In genomic region chr2:219215871-219216536, GRCh38 we compare ENCODE assay signal across 28 cellular contexts. TPM values are rescaled to one million over a fixed set of nuclear protein-coding genes. Genes with fewer than 3 reads are reported as not detected.
DNase-seq lines count a peak whose midpoint lies in the region; ATAC-seq and TF ChIP-seq lines count a peak whose summit lies in the region.
"Had no signal": no experiment of that assay in that cellular context is flagged by ENCODE, and none has a peak within 500 bp of the region (broad histone marks: within the 10 kb centered on the region; RNA-seq: fewer than 3 reads in every experiment).

No MANE protein-coding gene starts in this region.

- intact Hi-C loops in CD4-positive, alpha-beta T cell (cut with DNase I, micrococcal nuclease), result loop anchor here (2.0 to 5.0 kb wide), 2 partner anchors 13 to 36 kb away; partner anchors contain the start of genes TUBA4A (in 2 of the 2), TUBA4B (in 2 of the 2), ANKZF1 (in 1 of the 2) and ATG9A (in 1 of the 2)
- intact Hi-C loops in gastrocnemius medialis (cut with DNase I; ENCODE audit: low total_unique reads), result no loop called here
- intact Hi-C loops in mammary epithelial cell (cut with micrococcal nuclease), result no loop called here

- H3K4me3 ChIP-seq in iPS-15b (ENCODE audit: low read depth, low read length), result peak overlapping the region; percentile 13
- no peak overlapping the region for H3K4me3 ChIP-seq in gastrocnemius medialis
- no peak overlapping the region for H3K4me3 ChIP-seq in mammary epithelial cell (replicated peaks in 1 of 3; ENCODE audit: insufficient read depth in 1 of 3, low read depth in 2 of 3, low read length in 3 of 3)
- H3K4me3 ChIP-seq: dorsolateral prefrontal cortex, upper lobe of right lung had no signal

- TF ChIP-seq POLR2A in gastrocnemius medialis (IDR thresholded peaks at IDR 0.05), result no peak

- H3K79me2 ChIP-seq in mammary epithelial cell (ENCODE audit: insufficient read depth, low read length), result no peaks in the 10 kb centered on the region

- H3K27me3 ChIP-seq in CD4-positive, alpha-beta T cell (ENCODE audit: control insufficient read depth, insufficient read depth, low read length), result no peaks in the 10 kb centered on the region
- H3K27me3 ChIP-seq in iPS-15b (ENCODE audit: control insufficient read depth, insufficient read depth, low read length), result no peaks in the 10 kb centered on the region
- H3K27me3 ChIP-seq in gastrocnemius medialis, result no peaks in the 10 kb centered on the region
- no peaks in the 10 kb centered on the region for H3K27me3 ChIP-seq in mammary epithelial cell (ENCODE audit: insufficient read depth, low read length)
- H3K27me3 ChIP-seq: dorsolateral prefrontal cortex, foreskin keratinocyte, upper lobe of right lung had no signal

- DNase-seq in CD4-positive, alpha-beta T cell, result no peak
- DNase-seq in gastrocnemius medialis (no peak), NCI-H2227 treated with DMSO at 0.1 percent for 48 hours (lab: John Stamatoyannopoulos, UW) (no peak), putamen (ENCODE audit: low spot score) (no peak), mammary epithelial cell (no peak)
- DNase-seq: activated CD4-positive, alpha-beta memory T cell treated with anti-CD3 and anti-CD28 coated beads, Interleukin-2, amount 10 ng/mL, durations not matched to agents 7 days and 5 days; activated naive CD4-positive, alpha-beta T cell; activated T-cell treated with anti-CD3 and anti-CD28 coated beads, Interleukin-2, amount 50 U/mL, for 1 hour; COR-L47; dorsolateral prefrontal cortex; hypothalamus; KBM-7; left cardiac atrium; NCI-H1694 treated with DMSO at 0.1 percent for 48 hours; NCI-H82; PC-3; SIG-M5; stimulated activated CD4-positive, alpha-beta T cell treated with anti-CD3 and anti-CD28 coated beads, Interleukin-4, amount 100 ng/mL, for 1 hour; stimulated activated naive CD8-positive, alpha-beta T cell treated with anti-CD3 and anti-CD28 coated beads, Interleukin-15, amount 100 ng/mL, for 72 hours; T-helper 1 cell; upper lobe of right lung had no signal

- no peaks in the 10 kb centered on the region for H4K20me1 ChIP-seq in mammary epithelial cell (ENCODE audit: insufficient read depth, low read length)

- H3K9me3 Mint-ChIP-seq in CD4-positive, alpha-beta T cell, result no peaks in the 10 kb centered on the region
- H3K9me3 Mint-ChIP-seq: activated CD4-positive, alpha-beta memory T cell treated with anti-CD3 and anti-CD28 coated beads, Interleukin-2, amount 10 ng/mL, durations not matched to agents 7 days and 5 days; mesothelial cell of epicardium; nephron; stimulated activated naive CD8-positive, alpha-beta T cell treated with anti-CD3 and anti-CD28 coated beads, Interleukin-15, amount 100 ng/mL, for 72 hours had no signal

- H3K4me1 ChIP-seq in iPS-15b (ENCODE audit: control insufficient read depth, insufficient read depth, low read length) (peaks cover 5% of the 10 kb centered on the region), gastrocnemius medialis (peaks cover 19 to 29% of the 10 kb centered on the region in 2 donors), mammary epithelial cell (ENCODE audit: insufficient read depth, low read length) (peaks cover 21% of the 10 kb centered on the region)

- H3K9ac ChIP-seq in iPS-15b (ENCODE audit: low read depth, low read length) (no peak overlapping the region), mammary epithelial cell (ENCODE audit: insufficient read depth, low read length) (no peak overlapping the region)

- CTCF ChIA-PET in CD4-positive, alpha-beta T cell (lab: Charles Lee), result interaction anchor here (1.2 to 2.8 kb wide), 3 partner anchors 38 to 79 kb away, joined by 3 to 13 read pairs (median 6); partner anchors contain the start of gene TUBA4A
- CTCF ChIA-PET in mammary epithelial cell (lab: Charles Lee; ENCODE audit: low non-redundant PET), result no interaction called here

- H3K27me3 Mint-ChIP-seq in CD4-positive, alpha-beta T cell, result no peaks in the 10 kb centered on the region
- H3K27me3 Mint-ChIP-seq: activated CD4-positive, alpha-beta memory T cell treated with anti-CD3 and anti-CD28 coated beads, Interleukin-2, amount 10 ng/mL, durations not matched to agents 7 days and 5 days; stimulated activated naive CD8-positive, alpha-beta T cell treated with anti-CD3 and anti-CD28 coated beads, Interleukin-15, amount 100 ng/mL, for 72 hours had no signal

- H3K27ac Mint-ChIP-seq in CD4-positive, alpha-beta T cell, result no peak overlapping the region
- H3K27ac Mint-ChIP-seq: mesothelial cell of epicardium had no signal

- H3K9me3 ChIP-seq in CD4-positive, alpha-beta T cell (ENCODE audit: control insufficient read depth, low read length), result no peaks in the 10 kb centered on the region
- H3K9me3 ChIP-seq in iPS-15b (ENCODE audit: control insufficient read depth, insufficient read depth, low read length) (no peaks in the 10 kb centered on the region), gastrocnemius medialis (no peaks in the 10 kb centered on the region), mammary epithelial cell (replicated peaks; ENCODE audit: insufficient read depth, low read length) (no peaks in the 10 kb centered on the region)
- H3K9me3 ChIP-seq: upper lobe of right lung had no signal

- ATAC-seq in CD4-positive, alpha-beta T cell (ENCODE audit: poor library complexity), result no peak
- ATAC-seq in gastrocnemius medialis (no peak), HG02885 (IDR thresholded peaks at IDR 0.05; ENCODE audit: poor library complexity, unreplicated experiment) (no peak)
- ATAC-seq: foreskin keratinocyte; left cardiac atrium; PC-3; stimulated activated naive CD8-positive, alpha-beta T cell treated with anti-CD3 and anti-CD28 coated beads, Interleukin-15, amount 100 ng/mL, for 72 hours; upper lobe of right lung had no signal

- no peak overlapping the region for H3K27ac ChIP-seq in CD4-positive, alpha-beta T cell (ENCODE audit: low read depth, low read length)
- H3K27ac ChIP-seq in VCaP (peak overlapping the region; percentile 94; the same call in 1 of the 2 replicates), gastrocnemius medialis (peak overlapping the region; percentile 87 to 99 (median 94)), mammary epithelial cell (ENCODE audit: insufficient read depth, low read depth, low read length) (no peak overlapping the region)
- H3K27ac ChIP-seq: epithelial cell of prostate, foreskin keratinocyte, upper lobe of right lung had no signal

- 83% methylated on average over 5 of the region's 27 CpGs for WGBS in mammary epithelial cell (ENCODE audit: low coverage, missing lambda C conversion rate)

- H3K4me3 Mint-ChIP-seq in CD4-positive, alpha-beta T cell, result peak overlapping the region; percentile 23

- peaks cover 35% of the 10 kb centered on the region for H3K36me3 Mint-ChIP-seq in CD4-positive, alpha-beta T cell (ENCODE audit: low read depth)

- POLR2A ChIA-PET in CD4-positive, alpha-beta T cell (lab: Charles Lee), result interaction anchor here (1.9 to 6.7 kb wide), 3 partner anchors 14 to 40 kb away, joined by 6 to 63 read pairs (median 10); partner anchors contain the start of genes ANKZF1, ATG9A, CNPPD1 and TUBA4A

- H3K36me3 ChIP-seq in iPS-15b (ENCODE audit: control insufficient read depth, insufficient read depth, low read length), result peaks cover 11% of the 10 kb centered on the region
- peaks cover 0 to 64% of the 10 kb centered on the region in 2 donors for H3K36me3 ChIP-seq in gastrocnemius medialis
- peaks cover 6% of the 10 kb centered on the region for H3K36me3 ChIP-seq in mammary epithelial cell (ENCODE audit: insufficient read depth, low read length)

- BruUV-seq in mammary epithelial cell (replicated peaks; lab: Mats Ljungman, UMichigan), result no TSS peak

- no peak overlapping the region for H3K4me2 ChIP-seq in mammary epithelial cell (ENCODE audit: insufficient read depth, low read depth, low read length)

- dilution Hi-C loops in mammary epithelial cell (cut with HindIII; ENCODE audit: low sequenced_read_pairs), result no loop called here

- TF ChIP-seq CTCF in CD4-positive, alpha-beta T cell (IDR thresholded peaks at IDR 0.05), result no peak
- TF ChIP-seq CTCF in VCaP (conservative IDR thresholded peaks at IDR 0.05) (no peak), gastrocnemius medialis (IDR thresholded peaks at IDR 0.05 in 4 of 5, conservative IDR thresholded peaks at IDR 0.05 in 1 of 5) (no peak), mammary epithelial cell (conservative IDR thresholded peaks at IDR 0.05 in 1 of 2, IDR thresholded peaks at IDR 0.05 in 1 of 2; ENCODE audit: extremely low read depth in 1 of 2, insufficient read depth in 1 of 2, low read depth in 1 of 2, low read length in 2 of 2) (no peak)

- H2AFZ ChIP-seq in mammary epithelial cell (ENCODE audit: low read depth, low read length), result no peak overlapping the region

- peaks cover 24% of the 10 kb centered on the region for H3K4me1 Mint-ChIP-seq in CD4-positive, alpha-beta T cell (ENCODE audit: low read depth)

- in situ Hi-C loops in gastrocnemius medialis (cut with MboI; ENCODE audit: low sequenced_read_pairs in 4 of 4), result no loop called here
- in situ Hi-C loops in mammary epithelial cell (cut with MboI; ENCODE audit: low sequenced_read_pairs in 2 of 2), result no loop called here

RNA-seq across cellular contexts. Expression of gene ABCB6, which starts 2.8 kb away (rescaled TPM):
- 1 to 10 TPM; 2.6 to 3.1 TPM for total RNA-seq in CD4-positive, alpha-beta T cell
- total RNA-seq in gastrocnemius medialis, result 10 to 100 TPM; 15.0 to 45.8 (median 31.8) TPM
- total RNA-seq in mammary epithelial cell, result 10 to 100 TPM in 1 of 2 donors, 1 to 10 TPM in 1; 9.6 to 15.7 TPM
- polyA plus RNA-seq in mammary epithelial cell, result 10.7 TPM
- 14.1 TPM for polyA minus RNA-seq in mammary epithelial cell

RNA-seq across cellular contexts. Expression of gene ZFAND2B, which starts 9.4 kb away (rescaled TPM):
- 10 to 100 TPM; 65.9 to 67.4 TPM for total RNA-seq in CD4-positive, alpha-beta T cell
- total RNA-seq in gastrocnemius medialis (10 to 100 TPM; 33.2 to 60.8 (median 41.2) TPM), mammary epithelial cell (10 to 100 TPM; 23.7 to 33.8 TPM)
- polyA plus RNA-seq in mammary epithelial cell, result 32.0 TPM
- polyA minus RNA-seq in mammary epithelial cell, result 41.3 TPM

RNA-seq across cellular contexts. Expression of gene ATG9A, which starts 13.4 kb away (rescaled TPM):
- total RNA-seq in CD4-positive, alpha-beta T cell, result 100 to 1,000 TPM; 105 to 106 TPM
- total RNA-seq in gastrocnemius medialis (100 to 1,000 TPM; 111 to 208 (median 176) TPM), mammary epithelial cell (10 to 100 TPM; 60.4 to 74.5 TPM)
- polyA plus RNA-seq in mammary epithelial cell, result 59.0 TPM
- polyA minus RNA-seq in mammary epithelial cell, result 146 TPM

RNA-seq across cellular contexts. Expression of gene ANKZF1, which starts 13.6 kb away (rescaled TPM):
- 100 to 1,000 TPM; 128 to 135 TPM for total RNA-seq in CD4-positive, alpha-beta T cell
- total RNA-seq in gastrocnemius medialis (10 to 100 TPM; 13.0 to 23.0 (median 19.1) TPM), mammary epithelial cell (10 to 100 TPM; 29.2 to 52.9 TPM)
- polyA plus RNA-seq in mammary epithelial cell, result 32.4 TPM
- 34.0 TPM for polyA minus RNA-seq in mammary epithelial cell

RNA-seq across cellular contexts. Expression of gene GLB1L, which starts 29.2 kb away (rescaled TPM):
- total RNA-seq in CD4-positive, alpha-beta T cell, result 1 to 10 TPM; 2.4 to 3.0 TPM
- total RNA-seq in gastrocnemius medialis, result 1 to 10 TPM; 1.0 to 3.6 (median 1.3) TPM
- 10 to 100 TPM in 1 of 2 donors, 1 to 10 TPM in 1; 5.5 to 21.8 TPM for total RNA-seq in mammary epithelial cell
- polyA plus RNA-seq in mammary epithelial cell, result 6.2 TPM
- 3.6 TPM for polyA minus RNA-seq in mammary epithelial cell

Comparison
In these comparisons a context has a peak if more than half of its experiments do, and no peak if none do; other contexts are left out.
1. H3K27ac ChIP-seq: peak in VCaP (single experiment) and gastrocnemius medialis (4 of 4); none in CD4-positive, alpha-beta T cell (single experiment) and mammary epithelial cell (single experiment).
2. intact Hi-C loops: an anchor here in CD4-positive, alpha-beta T cell (2.0 to 5.0 kb wide); none called in gastrocnemius medialis and mammary epithelial cell.